Comparison of ENCODE assay signal across 19 cellular contexts in genomic region chrX:78125148-78125547, GRCh38.
"Had no signal": no experiment of that assay in that cellular context is flagged by ENCODE, and none has a peak within 500 bp of the region (broad histone marks: within the 10 kb centered on the region; RNA-seq: fewer than 3 reads in every experiment).

No MANE protein-coding gene starts in this region.

- ATAC-seq: body of pancreas; heart left ventricle; left ventricle myocardium superior; natural killer cell treated with Interleukin-12 subunit alpha and Interleukin-12 subunit beta and Interleukin-15 and Interleukin-18, amount 100 ng/mL, for 72 hours; pancreas; psoas muscle; right cardiac atrium; stimulated activated naive CD8-positive, alpha-beta T cell treated with anti-CD3 and anti-CD28 coated beads, Interleukin-15, amount 100 ng/mL, for 72 hours had no signal

- FAIRE-seq: endometrium, islet of Langerhans, pancreas had no signal

- H3K27ac Mint-ChIP-seq: mesothelial cell of epicardium had no signal

- H3K9me3 Mint-ChIP-seq: natural killer cell treated with Interleukin-12 subunit alpha and Interleukin-12 subunit beta and Interleukin-15 and Interleukin-18, amount 100 ng/mL, for 72 hours; stimulated activated naive CD8-positive, alpha-beta T cell treated with anti-CD3 and anti-CD28 coated beads, Interleukin-15, amount 100 ng/mL, for 72 hours had no signal

- H3K4me3 Mint-ChIP-seq: mesothelial cell of epicardium; natural killer cell treated with Interleukin-12 subunit alpha and Interleukin-12 subunit beta and Interleukin-15 and Interleukin-18, amount 100 ng/mL, for 72 hours; stimulated activated naive CD8-positive, alpha-beta T cell treated with anti-CD3 and anti-CD28 coated beads, Interleukin-15, amount 100 ng/mL, for 72 hours had no signal

- H3K4me1 Mint-ChIP-seq: mesothelial cell of epicardium had no signal

- H3K27me3 Mint-ChIP-seq: natural killer cell treated with Interleukin-12 subunit alpha and Interleukin-12 subunit beta and Interleukin-15 and Interleukin-18, amount 100 ng/mL, for 72 hours; stimulated activated naive CD8-positive, alpha-beta T cell treated with anti-CD3 and anti-CD28 coated beads, Interleukin-15, amount 100 ng/mL, for 72 hours had no signal

- DNase-seq: activated CD4-positive, alpha-beta T cell treated with anti-CD3 and anti-CD28 coated beads, Interleukin-2, amount 50 U/mL, for 4 hours; activated CD4-positive, CD25-positive, alpha-beta regulatory T cell treated with anti-CD3 and anti-CD28 coated beads, Interleukin-2, amount 50 U/mL, for 72 hours; activated gamma-delta T cell; anterior cingulate cortex; body of pancreas; cortex of kidney; heart left ventricle; left ventricle myocardium superior; mammary epithelial cell; pancreas; psoas muscle; right cardiac atrium; stimulated activated CD4-positive, alpha-beta T cell treated with anti-CD3 and anti-CD28 coated beads, Interleukin-4, amount 100 ng/mL, for 24 hours; stimulated activated naive CD8-positive, alpha-beta T cell treated with anti-CD3 and anti-CD28 coated beads, Interleukin-15, amount 100 ng/mL, for 72 hours; tibial artery had no signal
